ENCODE assay signal across 25 cellular contexts in the genomic region with DNA sequence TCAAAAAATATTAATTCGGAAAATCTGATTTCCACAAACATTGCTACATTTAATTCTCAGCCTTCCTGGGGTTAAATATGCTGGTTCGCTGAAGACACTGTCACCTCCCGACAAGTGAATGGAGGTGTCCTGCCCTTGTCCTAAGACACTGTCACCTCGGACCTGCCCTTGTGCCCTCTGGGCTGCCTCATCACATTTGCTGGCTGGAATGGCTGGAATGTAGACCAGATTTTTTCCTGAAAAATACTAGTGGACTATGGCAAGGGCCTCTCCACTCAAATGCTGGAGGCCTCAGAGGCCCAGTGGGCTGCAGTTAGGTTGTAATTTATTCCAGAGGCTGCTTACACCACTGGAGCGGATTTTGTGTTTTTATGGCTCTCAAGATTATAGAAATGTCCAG. TPM values are rescaled to one million over a fixed set of nuclear protein-coding genes. Genes with fewer than 3 reads are reported as not detected.
"Had no signal": no experiment of that assay in that cellular context is flagged by ENCODE, and none has a peak within 500 bp of the region (broad histone marks: within the 10 kb centered on the region; RNA-seq: fewer than 3 reads in every experiment).

No MANE protein-coding gene starts in this region.

- ATAC-seq: activated CD4-positive, CD25-positive, alpha-beta regulatory T cell treated with anti-CD3 and anti-CD28 coated beads, Interleukin-2, amount 50 U/mL, for 24 hours; activated CD8-positive, alpha-beta T cell treated with anti-CD3 and anti-CD28 coated beads for 36 hours; Panc1; Right ventricle myocardium inferior had no signal

- H3K27ac ChIP-seq: KMS-11, SJCRH30 had no signal

- H3K27me3 ChIP-seq: MG63, SJCRH30 had no signal

- H3K9me3 ChIP-seq: MG63, SJCRH30 had no signal

- H3K4me3 ChIP-seq: MG63, SJCRH30 had no signal

- H3K4me2 ChIP-seq: KMS-11 had no signal

- H3K4me1 ChIP-seq: SJCRH30 had no signal

- H3K9ac ChIP-seq: KMS-11 had no signal

- DNase-seq: activated CD4-positive, alpha-beta T cell treated with anti-CD3 and anti-CD28 coated beads for 4 hours; activated CD8-positive, alpha-beta T cell treated with anti-CD3 and anti-CD28 coated beads for 36 hours; activated gamma-delta T cell; activated naive CD4-positive, alpha-beta T cell treated with anti-CD3 and anti-CD28 coated beads for 36 hours; activated T-cell treated with anti-CD3 and anti-CD28 coated beads, Interleukin-2, amount 50 U/mL, for 24 hours; cerebellar nuclear complex; MG63; MV-4-11; NCI-H1092 treated with DMSO at 0.1 percent for 48 hours; NCI-H1417 treated with DMSO at 0.1 percent for 48 hours; NCI-H1694; NCI-H2029; NCI-H2107; NCI-H2171 treated with DMSO at 0.1 percent for 48 hours; NCI-H226; NCI-H526; NCI-H774; OCI-M1; RPMI8226; SJCRH30 had no signal

- H3K36me3 ChIP-seq: MG63, SJCRH30 had no signal

RNA-seq across cellular contexts. Expression of a gene that starts 28.2 kb away (rescaled TPM):
- total RNA-seq: activated CD8-positive, alpha-beta T cell treated with anti-CD3 and anti-CD28 coated beads for 36 hours; NCI-H460 had no signal
